ENCODE assay signal across 1 cellular context in the genomic region with DNA sequence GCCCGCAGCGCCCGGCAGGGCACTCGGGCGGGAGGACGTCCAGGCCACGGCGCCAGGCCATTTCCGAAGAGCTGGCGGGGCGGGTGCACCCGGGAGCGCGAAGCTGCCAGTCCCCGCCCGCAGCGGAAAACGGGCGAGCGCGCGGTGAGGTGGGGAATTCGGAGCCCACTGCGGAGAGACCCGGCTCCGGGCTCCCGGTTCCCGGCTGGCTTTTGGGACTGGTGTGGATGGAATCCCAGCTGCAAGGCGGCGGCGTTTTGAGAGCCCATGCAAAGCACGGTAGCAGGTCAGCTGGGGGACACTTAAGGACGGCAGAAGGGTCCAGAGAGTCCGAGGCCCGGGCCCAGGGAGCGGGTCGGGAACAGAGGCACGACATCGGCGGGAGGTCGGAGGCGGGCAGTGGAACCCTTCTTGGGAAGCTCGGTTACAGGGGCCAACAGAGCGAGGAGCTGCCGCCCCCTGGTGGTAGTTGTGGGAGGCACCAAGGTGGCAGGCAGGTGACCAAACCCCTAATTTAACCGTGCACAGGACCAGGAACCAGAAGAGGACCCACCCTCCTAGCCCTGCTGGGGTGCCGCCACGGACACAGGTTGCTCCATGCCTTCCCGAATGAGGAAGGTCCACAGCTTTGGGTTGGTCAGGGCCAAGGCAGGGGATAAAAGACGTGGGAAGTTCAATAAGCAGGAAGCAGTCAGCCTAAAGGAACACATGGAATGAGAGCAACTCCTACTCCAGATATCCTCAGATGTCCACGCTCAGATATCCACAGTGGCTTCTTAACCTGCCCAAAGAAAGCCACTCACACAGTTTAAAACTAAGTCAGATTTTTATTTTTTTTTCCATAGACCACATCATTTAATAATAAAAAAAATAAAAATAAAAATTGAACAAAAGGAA.
TF ChIP-seq lines count a peak whose summit lies in the region.

No MANE protein-coding gene starts in this region.

TF ChIP-seq in HepG2, 621 proteins besides CTCF, POLR2A, EP300 and RAD21 (continued from another document and continues in another):
- TF ChIP-seq, protein P1, sequence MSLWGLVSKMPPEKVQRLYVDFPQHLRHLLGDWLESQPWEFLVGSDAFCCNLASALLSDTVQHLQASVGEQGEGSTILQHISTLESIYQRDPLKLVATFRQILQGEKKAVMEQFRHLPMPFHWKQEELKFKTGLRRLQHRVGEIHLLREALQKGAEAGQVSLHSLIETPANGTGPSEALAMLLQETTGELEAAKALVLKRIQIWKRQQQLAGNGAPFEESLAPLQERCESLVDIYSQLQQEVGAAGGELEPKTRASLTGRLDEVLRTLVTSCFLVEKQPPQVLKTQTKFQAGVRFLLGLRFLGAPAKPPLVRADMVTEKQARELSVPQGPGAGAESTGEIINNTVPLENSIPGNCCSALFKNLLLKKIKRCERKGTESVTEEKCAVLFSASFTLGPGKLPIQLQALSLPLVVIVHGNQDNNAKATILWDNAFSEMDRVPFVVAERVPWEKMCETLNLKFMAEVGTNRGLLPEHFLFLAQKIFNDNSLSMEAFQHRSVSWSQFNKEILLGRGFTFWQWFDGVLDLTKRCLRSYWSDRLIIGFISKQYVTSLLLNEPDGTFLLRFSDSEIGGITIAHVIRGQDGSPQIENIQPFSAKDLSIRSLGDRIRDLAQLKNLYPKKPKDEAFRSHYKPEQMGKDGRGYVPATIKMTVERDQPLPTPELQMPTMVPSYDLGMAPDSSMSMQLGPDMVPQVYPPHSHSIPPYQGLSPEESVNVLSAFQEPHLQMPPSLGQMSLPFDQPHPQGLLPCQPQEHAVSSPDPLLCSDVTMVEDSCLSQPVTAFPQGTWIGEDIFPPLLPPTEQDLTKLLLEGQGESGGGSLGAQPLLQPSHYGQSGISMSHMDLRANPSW (CRISPR knock-in tag; IDR thresholded peaks at IDR 0.05; ENCODE audit: borderline replicate concordance) = no peak
- TF ChIP-seq FLYWCH1 (CRISPR knock-in tag; IDR thresholded peaks at IDR 0.05) (no peak), AFF4 (CRISPR knock-in tag; IDR thresholded peaks at IDR 0.05) (peak; percentile 74; the same call in 1 of the 2 replicates), YY1 (IDR thresholded peaks at IDR 0.05; ENCODE audit: insufficient read depth, insufficient replicate concordance, low read depth, low read length) (peak; percentile 65), ZMYM2 (CRISPR knock-in tag; IDR thresholded peaks at IDR 0.05) (no peak), ZFX (CRISPR knock-in tag; IDR thresholded peaks at IDR 0.05; ENCODE audit: low read depth) (peak; percentile 79), SMYD3 (CRISPR knock-in tag; IDR thresholded peaks at IDR 0.05) (peak; percentile 91), KLF12 (CRISPR knock-in tag; IDR thresholded peaks at IDR 0.05; ENCODE audit: borderline replicate concordance) (peak; percentile 93), THYN1 (CRISPR knock-in tag; IDR thresholded peaks at IDR 0.05; ENCODE audit: borderline replicate concordance, low read depth) (no peak), ATAD3A (CRISPR knock-in tag; IDR thresholded peaks at IDR 0.05) (no peak), RFX5 (IDR thresholded peaks at IDR 0.05; ENCODE audit: low read depth, low read length) (0 out of 2 replicates have a peak, but pooled peaks have one; percentile 32), ZNF703 (CRISPR knock-in tag; IDR thresholded peaks at IDR 0.05; ENCODE audit: borderline replicate concordance) (no peak; the same call in 1 of the 2 replicates), FOXM1 (CRISPR knock-in tag; IDR thresholded peaks at IDR 0.05) (no peak), RFXANK (CRISPR knock-in tag; IDR thresholded peaks at IDR 0.05) (peak; percentile 73; the same call in 1 of the 2 replicates), ZNF530 (CRISPR knock-in tag; IDR thresholded peaks at IDR 0.05; ENCODE audit: low read depth) (no peak; the same call in 1 of the 2 replicates), GRHL1 (CRISPR knock-in tag; conservative IDR thresholded peaks at IDR 0.05) (no peak), ZNF598 (CRISPR knock-in tag; IDR thresholded peaks at IDR 0.05; ENCODE audit: borderline replicate concordance) (peak; percentile 97; the same call in 1 of the 2 replicates), TP53 (CRISPR knock-in tag; conservative IDR thresholded peaks at IDR 0.05) (no peak), MAFF (IDR thresholded peaks at IDR 0.05; ENCODE audit: low read depth, low read length) (0 out of 2 replicates have a peak, but pooled peaks have one; percentile 8), CCDC6 (CRISPR knock-in tag; IDR thresholded peaks at IDR 0.05) (peak; percentile 77), ZNF260 (CRISPR knock-in tag; IDR thresholded peaks at IDR 0.05; ENCODE audit: borderline replicate concordance, low read depth) (no peak)
- TF ChIP-seq, protein P2, sequence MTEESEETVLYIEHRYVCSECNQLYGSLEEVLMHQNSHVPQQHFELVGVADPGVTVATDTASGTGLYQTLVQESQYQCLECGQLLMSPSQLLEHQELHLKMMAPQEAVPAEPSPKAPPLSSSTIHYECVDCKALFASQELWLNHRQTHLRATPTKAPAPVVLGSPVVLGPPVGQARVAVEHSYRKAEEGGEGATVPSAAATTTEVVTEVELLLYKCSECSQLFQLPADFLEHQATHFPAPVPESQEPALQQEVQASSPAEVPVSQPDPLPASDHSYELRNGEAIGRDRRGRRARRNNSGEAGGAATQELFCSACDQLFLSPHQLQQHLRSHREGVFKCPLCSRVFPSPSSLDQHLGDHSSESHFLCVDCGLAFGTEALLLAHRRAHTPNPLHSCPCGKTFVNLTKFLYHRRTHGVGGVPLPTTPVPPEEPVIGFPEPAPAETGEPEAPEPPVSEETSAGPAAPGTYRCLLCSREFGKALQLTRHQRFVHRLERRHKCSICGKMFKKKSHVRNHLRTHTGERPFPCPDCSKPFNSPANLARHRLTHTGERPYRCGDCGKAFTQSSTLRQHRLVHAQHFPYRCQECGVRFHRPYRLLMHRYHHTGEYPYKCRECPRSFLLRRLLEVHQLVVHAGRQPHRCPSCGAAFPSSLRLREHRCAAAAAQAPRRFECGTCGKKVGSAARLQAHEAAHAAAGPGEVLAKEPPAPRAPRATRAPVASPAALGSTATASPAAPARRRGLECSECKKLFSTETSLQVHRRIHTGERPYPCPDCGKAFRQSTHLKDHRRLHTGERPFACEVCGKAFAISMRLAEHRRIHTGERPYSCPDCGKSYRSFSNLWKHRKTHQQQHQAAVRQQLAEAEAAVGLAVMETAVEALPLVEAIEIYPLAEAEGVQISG (CRISPR knock-in tag; IDR thresholded peaks at IDR 0.05) = peak; percentile 66
- TF ChIP-seq, protein P3, sequence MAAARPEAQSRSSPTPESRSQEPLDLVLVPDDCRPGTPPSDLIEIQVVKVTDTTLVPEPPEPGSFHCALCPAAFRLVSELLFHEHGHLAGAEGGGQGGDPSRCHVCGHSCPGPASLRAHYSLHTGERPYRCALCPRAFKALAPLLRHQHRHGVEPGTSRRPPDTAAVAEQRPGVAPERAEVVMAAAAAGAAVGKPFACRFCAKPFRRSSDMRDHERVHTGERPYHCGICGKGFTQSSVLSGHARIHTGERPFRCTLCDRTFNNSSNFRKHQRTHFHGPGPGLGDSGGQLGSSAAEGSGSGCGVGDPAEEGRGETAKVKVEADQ (CRISPR knock-in tag; IDR thresholded peaks at IDR 0.05; ENCODE audit: borderline replicate concordance) = peak; percentile 85
- TF ChIP-seq, protein P4, sequence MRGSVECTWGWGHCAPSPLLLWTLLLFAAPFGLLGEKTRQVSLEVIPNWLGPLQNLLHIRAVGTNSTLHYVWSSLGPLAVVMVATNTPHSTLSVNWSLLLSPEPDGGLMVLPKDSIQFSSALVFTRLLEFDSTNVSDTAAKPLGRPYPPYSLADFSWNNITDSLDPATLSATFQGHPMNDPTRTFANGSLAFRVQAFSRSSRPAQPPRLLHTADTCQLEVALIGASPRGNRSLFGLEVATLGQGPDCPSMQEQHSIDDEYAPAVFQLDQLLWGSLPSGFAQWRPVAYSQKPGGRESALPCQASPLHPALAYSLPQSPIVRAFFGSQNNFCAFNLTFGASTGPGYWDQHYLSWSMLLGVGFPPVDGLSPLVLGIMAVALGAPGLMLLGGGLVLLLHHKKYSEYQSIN (CRISPR knock-in tag; IDR thresholded peaks at IDR 0.05; ENCODE audit: borderline replicate concordance) = no peak
- TF ChIP-seq, protein P5, sequence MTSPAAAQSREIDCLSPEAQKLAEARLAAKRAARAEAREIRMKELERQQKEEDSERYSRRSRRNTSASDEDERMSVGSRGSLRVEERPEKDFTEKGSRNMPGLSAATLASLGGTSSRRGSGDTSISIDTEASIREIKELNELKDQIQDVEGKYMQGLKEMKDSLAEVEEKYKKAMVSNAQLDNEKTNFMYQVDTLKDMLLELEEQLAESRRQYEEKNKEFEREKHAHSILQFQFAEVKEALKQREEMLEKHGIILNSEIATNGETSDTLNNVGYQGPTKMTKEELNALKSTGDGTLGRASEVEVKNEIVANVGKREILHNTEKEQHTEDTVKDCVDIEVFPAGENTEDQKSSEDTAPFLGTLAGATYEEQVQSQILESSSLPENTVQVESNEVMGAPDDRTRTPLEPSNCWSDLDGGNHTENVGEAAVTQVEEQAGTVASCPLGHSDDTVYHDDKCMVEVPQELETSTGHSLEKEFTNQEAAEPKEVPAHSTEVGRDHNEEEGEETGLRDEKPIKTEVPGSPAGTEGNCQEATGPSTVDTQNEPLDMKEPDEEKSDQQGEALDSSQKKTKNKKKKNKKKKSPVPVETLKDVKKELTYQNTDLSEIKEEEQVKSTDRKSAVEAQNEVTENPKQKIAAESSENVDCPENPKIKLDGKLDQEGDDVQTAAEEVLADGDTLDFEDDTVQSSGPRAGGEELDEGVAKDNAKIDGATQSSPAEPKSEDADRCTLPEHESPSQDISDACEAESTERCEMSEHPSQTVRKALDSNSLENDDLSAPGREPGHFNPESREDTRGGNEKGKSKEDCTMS (CRISPR knock-in tag; conservative IDR thresholded peaks at IDR 0.05) = peak; percentile 79; the same call in 1 of the 2 replicates
- TF ChIP-seq, protein P6, sequence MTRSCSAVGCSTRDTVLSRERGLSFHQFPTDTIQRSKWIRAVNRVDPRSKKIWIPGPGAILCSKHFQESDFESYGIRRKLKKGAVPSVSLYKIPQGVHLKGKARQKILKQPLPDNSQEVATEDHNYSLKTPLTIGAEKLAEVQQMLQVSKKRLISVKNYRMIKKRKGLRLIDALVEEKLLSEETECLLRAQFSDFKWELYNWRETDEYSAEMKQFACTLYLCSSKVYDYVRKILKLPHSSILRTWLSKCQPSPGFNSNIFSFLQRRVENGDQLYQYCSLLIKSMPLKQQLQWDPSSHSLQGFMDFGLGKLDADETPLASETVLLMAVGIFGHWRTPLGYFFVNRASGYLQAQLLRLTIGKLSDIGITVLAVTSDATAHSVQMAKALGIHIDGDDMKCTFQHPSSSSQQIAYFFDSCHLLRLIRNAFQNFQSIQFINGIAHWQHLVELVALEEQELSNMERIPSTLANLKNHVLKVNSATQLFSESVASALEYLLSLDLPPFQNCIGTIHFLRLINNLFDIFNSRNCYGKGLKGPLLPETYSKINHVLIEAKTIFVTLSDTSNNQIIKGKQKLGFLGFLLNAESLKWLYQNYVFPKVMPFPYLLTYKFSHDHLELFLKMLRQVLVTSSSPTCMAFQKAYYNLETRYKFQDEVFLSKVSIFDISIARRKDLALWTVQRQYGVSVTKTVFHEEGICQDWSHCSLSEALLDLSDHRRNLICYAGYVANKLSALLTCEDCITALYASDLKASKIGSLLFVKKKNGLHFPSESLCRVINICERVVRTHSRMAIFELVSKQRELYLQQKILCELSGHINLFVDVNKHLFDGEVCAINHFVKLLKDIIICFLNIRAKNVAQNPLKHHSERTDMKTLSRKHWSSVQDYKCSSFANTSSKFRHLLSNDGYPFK (CRISPR knock-in tag; IDR thresholded peaks at IDR 0.05; ENCODE audit: borderline replicate concordance) = peak; percentile 88
- TF ChIP-seq, protein P7, sequence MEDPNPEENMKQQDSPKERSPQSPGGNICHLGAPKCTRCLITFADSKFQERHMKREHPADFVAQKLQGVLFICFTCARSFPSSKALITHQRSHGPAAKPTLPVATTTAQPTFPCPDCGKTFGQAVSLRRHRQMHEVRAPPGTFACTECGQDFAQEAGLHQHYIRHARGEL (CRISPR knock-in tag; IDR thresholded peaks at IDR 0.05) = peak; percentile 83
- TF ChIP-seq, protein P8, sequence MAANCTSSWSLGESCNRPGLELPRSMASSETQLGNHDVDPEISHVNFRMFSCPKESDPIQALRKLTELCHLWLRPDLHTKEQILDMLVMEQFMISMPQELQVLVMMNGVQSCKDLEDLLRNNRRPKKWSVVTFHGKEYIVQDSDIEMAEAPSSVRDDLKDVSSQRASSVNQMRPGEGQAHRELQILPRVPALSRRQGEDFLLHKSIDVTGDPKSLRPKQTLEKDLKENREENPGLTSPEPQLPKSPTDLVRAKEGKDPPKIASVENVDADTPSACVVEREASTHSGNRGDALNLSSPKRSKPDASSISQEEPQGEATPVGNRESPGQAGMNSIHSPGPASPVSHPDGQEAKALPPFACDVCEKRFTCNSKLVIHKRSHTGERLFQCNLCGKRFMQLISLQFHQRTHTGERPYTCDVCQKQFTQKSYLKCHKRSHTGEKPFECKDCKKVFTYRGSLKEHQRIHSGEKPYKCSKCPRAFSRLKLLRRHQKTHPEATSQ (CRISPR knock-in tag; IDR thresholded peaks at IDR 0.05; ENCODE audit: borderline replicate concordance) = 0 out of 2 replicates have a peak, but pooled peaks have one; percentile 68
